21 cellular contexts compared by ENCODE assay signal in the genomic region with DNA sequence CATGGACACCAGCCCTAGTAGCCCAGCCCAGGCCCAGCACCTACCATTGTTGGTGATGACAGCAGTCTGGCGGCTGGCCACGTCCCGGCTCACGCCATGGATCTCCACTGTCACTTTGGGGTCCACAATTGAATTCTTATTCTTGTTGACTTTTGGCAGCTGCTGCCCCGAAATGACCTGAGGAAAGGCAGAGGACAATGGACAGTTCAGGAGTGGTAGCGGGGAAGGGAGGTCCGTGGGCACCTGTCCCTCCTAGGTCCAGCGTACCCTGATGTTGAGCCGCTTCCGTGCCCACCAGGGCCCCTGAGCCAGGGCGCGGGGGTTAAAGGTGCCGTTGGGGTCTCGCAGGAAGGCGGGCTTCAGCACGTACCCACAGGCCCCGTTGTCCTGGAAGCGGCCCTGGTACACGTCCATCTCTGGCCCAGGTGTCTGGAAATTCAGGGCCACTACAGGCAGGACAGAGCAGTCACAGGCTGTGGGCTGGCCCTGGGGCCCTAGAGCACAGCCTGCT.
"Had no signal": no experiment of that assay in that cellular context is flagged by ENCODE, and none has a peak within 500 bp of the region (broad histone marks: within the 10 kb centered on the region; RNA-seq: fewer than 3 reads in every experiment).

No MANE protein-coding gene starts in this region.

- H3K27ac Mint-ChIP-seq: activated CD8-positive, alpha-beta T cell treated with anti-CD3 and anti-CD28 coated beads for 36 hours; activated naive CD4-positive, alpha-beta T cell treated with anti-CD3 and anti-CD28 coated beads, Interleukin-2, amount 50 U/mL, for 24 hours; activated T-helper 1 cell treated with anti-CD3 and anti-CD28 coated beads, Interleukin-12 subunit alpha, Interleukin-12 subunit beta, Interleukin-2, Interleukin-4 antibody, amounts not matched to agents 30 ng/mL and 10 ng/mL and 1 ng/mL, durations not matched to agents 14 hours and 24 hours and 36 hours had no signal

- ATAC-seq: activated CD4-positive, CD25-positive, alpha-beta regulatory T cell treated with anti-CD3 and anti-CD28 coated beads, Interleukin-2, amount 50 U/mL, for 24 hours; activated CD8-positive, alpha-beta T cell treated with anti-CD3 and anti-CD28 coated beads for 36 hours had no signal

- FAIRE-seq: RCC 7860 had no signal

- DNase-seq: activated CD4-positive, alpha-beta T cell treated with anti-CD3 and anti-CD28 coated beads for 4 hours; activated CD8-positive, alpha-beta memory T cell treated with anti-CD3 and anti-CD28 coated beads, Interleukin-2, amount 50 U/mL, for 4 hours; activated CD8-positive, alpha-beta T cell treated with anti-CD3 and anti-CD28 coated beads for 36 hours; activated effector memory CD4-positive, alpha-beta T cell treated with Interleukin-2 at 50 U/mL for 16 hours; activated naive CD4-positive, alpha-beta T cell; MG63; MV-4-11; NCI-H1105; NCI-H1436; NCI-H1694 treated with DMSO at 0.1 percent for 48 hours; NCI-H2029 treated with DMSO at 0.1 percent for 48 hours; NCI-H510A treated with DMSO at 0.1 percent for 48 hours; NCI-H69; SW 1271 had no signal

- H3K9me3 ChIP-seq: breast epithelium, MG63 had no signal

- H3K27ac ChIP-seq: breast epithelium, SK-N-MC had no signal

- H3K4me3 Mint-ChIP-seq: activated CD8-positive, alpha-beta T cell treated with anti-CD3 and anti-CD28 coated beads for 36 hours; activated naive CD4-positive, alpha-beta T cell treated with anti-CD3 and anti-CD28 coated beads, Interleukin-2, amount 50 U/mL, for 24 hours; activated T-helper 1 cell treated with anti-CD3 and anti-CD28 coated beads, Interleukin-12 subunit alpha, Interleukin-12 subunit beta, Interleukin-2, Interleukin-4 antibody, amounts not matched to agents 30 ng/mL and 10 ng/mL and 1 ng/mL, durations not matched to agents 14 hours and 24 hours and 36 hours; T-helper 1 cell treated with Interleukin-12 subunit alpha and Interleukin-12 subunit beta and Interleukin-4 antibody, amounts not matched to agents 30 μg/mL and 1 μg/mL, for 36 hours had no signal

- H3K9me3 Mint-ChIP-seq: activated CD8-positive, alpha-beta T cell treated with anti-CD3 and anti-CD28 coated beads for 36 hours; activated naive CD4-positive, alpha-beta T cell treated with anti-CD3 and anti-CD28 coated beads, Interleukin-2, amount 50 U/mL, for 24 hours; activated T-helper 1 cell treated with anti-CD3 and anti-CD28 coated beads, Interleukin-12 subunit alpha, Interleukin-12 subunit beta, Interleukin-2, Interleukin-4 antibody, amounts not matched to agents 30 ng/mL and 10 ng/mL and 1 ng/mL, durations not matched to agents 14 hours and 24 hours and 36 hours; T-helper 1 cell treated with Interleukin-12 subunit alpha and Interleukin-12 subunit beta and Interleukin-4 antibody, amounts not matched to agents 30 μg/mL and 1 μg/mL, for 36 hours had no signal

- H3K36me3 ChIP-seq: breast epithelium, MG63 had no signal

- H3K27me3 ChIP-seq: breast epithelium, MG63 had no signal

- H3K4me3 ChIP-seq: breast epithelium, MG63, SK-N-MC had no signal

- H3K36me3 Mint-ChIP-seq: activated naive CD4-positive, alpha-beta T cell treated with anti-CD3 and anti-CD28 coated beads, Interleukin-2, amount 50 U/mL, for 24 hours had no signal
